8 cellular contexts compared by ENCODE assay signal in the genomic region with DNA sequence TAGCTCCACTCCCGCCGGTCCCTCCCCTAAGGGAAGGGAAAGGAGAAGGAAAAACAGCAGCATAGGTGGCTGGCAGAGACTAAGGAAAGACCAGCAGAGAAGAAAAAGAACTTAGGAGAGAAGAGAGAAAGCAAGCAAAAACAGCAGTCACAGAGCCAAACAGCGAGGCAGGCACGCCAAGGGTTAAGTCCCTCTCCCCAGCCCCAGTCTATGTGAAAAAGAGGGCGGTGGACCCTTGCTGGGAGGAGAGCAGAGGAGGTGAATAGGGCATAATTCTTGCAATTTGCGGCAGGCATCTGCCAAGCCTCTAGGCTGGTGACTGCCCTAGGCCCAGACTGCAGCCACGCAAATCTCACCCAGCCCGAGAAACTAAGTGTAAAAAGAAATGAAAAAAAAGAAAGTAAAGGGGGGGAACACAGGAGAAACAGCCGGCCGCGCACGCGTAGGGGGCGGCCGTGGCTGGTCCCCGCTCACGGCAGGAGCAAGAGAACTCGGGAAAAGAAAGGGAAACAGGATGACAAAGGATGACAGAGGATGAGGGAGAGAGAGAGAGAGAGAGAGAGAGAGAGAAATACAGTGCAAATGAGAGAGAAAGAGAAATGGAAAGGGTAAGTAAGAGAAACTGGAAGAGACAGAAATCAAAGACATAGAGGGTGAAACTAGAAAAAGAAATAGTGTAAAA. TPM values are rescaled to one million over a fixed set of nuclear protein-coding genes. Genes with fewer than 3 reads are reported as not detected.
DNase-seq lines count a peak whose midpoint lies in the region; ATAC-seq, FAIRE-seq and TF ChIP-seq lines count a peak whose summit lies in the region.

No MANE protein-coding gene starts in this region.

- CTCF ChIA-PET in IMR-90 (lab: Yijun Ruan, JAX), result interaction anchor here (0.6 kb wide), 1 partner anchor 17 kb away, joined by 5 read pairs; no protein-coding TSS in a partner anchor

- H3K9me3 ChIP-seq in IMR-90 (ENCODE audit: control insufficient read depth, insufficient read depth, low read length) (no peaks in the 10 kb centered on the region), mesenchymal stem cell (ENCODE audit: control insufficient read depth, low read length) (no peaks in the 10 kb centered on the region), aorta (ENCODE audit: control insufficient read depth, low read length) (no peaks in the 10 kb centered on the region)

- H3K23ac ChIP-seq in IMR-90 (ENCODE audit: low read depth, low read length) (no peak overlapping the region), mesenchymal stem cell (ENCODE audit: low read length in 2 of 2) (no peak overlapping the region)

- peak overlapping the region; percentile 73 to 84 (median 82) for H3K4me3 Mint-ChIP-seq in brain

- H3K4me2 ChIP-seq in IMR-90 (ENCODE audit: low read depth, low read length) (peak overlapping the region; percentile 81), mesenchymal stem cell (ENCODE audit: low read length, poor library complexity, severe bottlenecking) (peak overlapping the region; percentile 49)

- no peaks in the 10 kb centered on the region for H3K4me1 ChIP-seq in IMR-90 (ENCODE audit: control insufficient read depth, insufficient read depth, low read length)
- H3K4me1 ChIP-seq in mesenchymal stem cell (ENCODE audit: control insufficient read depth, insufficient read depth, low read depth, low read length), result no peaks in the 10 kb centered on the region
- no peaks in the 10 kb centered on the region for H3K4me1 ChIP-seq in aorta (ENCODE audit: control insufficient read depth in 1 of 2, insufficient read depth in 2 of 2, low read length in 2 of 2)

- TF ChIP-seq RAD21 in IMR-90 (IDR thresholded peaks at IDR 0.05; ENCODE audit: low read length), result no peak

- H2AK5ac ChIP-seq in IMR-90 (ENCODE audit: low read depth, low read length), result no peak overlapping the region
- no peak overlapping the region for H2AK5ac ChIP-seq in mesenchymal stem cell (ENCODE audit: low read length, severe bottlenecking)

- H3K27ac ChIP-seq in IMR-90 (ENCODE audit: insufficient read depth, low read length), result peak overlapping the region; percentile 5; the same call in 1 of the 2 replicates
- H3K27ac ChIP-seq in mesenchymal stem cell (ENCODE audit: low read length, poor library complexity, severe bottlenecking), result peak overlapping the region; percentile 97
- peak overlapping the region in 1 of 2 donors; percentile 44 for H3K27ac ChIP-seq in aorta (ENCODE audit: low read depth in 1 of 2, low read length in 2 of 2)

- H3K27me3 ChIP-seq in IMR-90 (ENCODE audit: control insufficient read depth, insufficient read depth, low read length), result no peaks in the 10 kb centered on the region
- peaks cover 0 to 19% of the 10 kb centered on the region in 2 experiments for H3K27me3 ChIP-seq in mesenchymal stem cell (ENCODE audit: control insufficient read depth in 1 of 2, insufficient read depth in 1 of 2, low read length in 2 of 2)
- no peaks in the 10 kb centered on the region for H3K27me3 ChIP-seq in aorta (ENCODE audit: control insufficient read depth in 1 of 2, insufficient read depth in 2 of 2, low read length in 1 of 2)

- H3K27ac Mint-ChIP-seq in brain, result peak overlapping the region; percentile 49 to 96 (median 91)

- H2BK5ac ChIP-seq in IMR-90 (ENCODE audit: low read depth, low read length, poor library complexity, severe bottlenecking) (no peak overlapping the region), mesenchymal stem cell (ENCODE audit: low read depth, low read length, poor library complexity, severe bottlenecking) (no peak overlapping the region)

- H3K36me3 Mint-ChIP-seq in brain, result no peaks in the 10 kb centered on the region

- H4K8ac ChIP-seq in IMR-90 (ENCODE audit: low read depth in 2 of 2, low read length in 2 of 2), result peak overlapping the region in 1 of 2 experiments; percentile 59; a peak in 2 of 4 replicates
- H4K8ac ChIP-seq in mesenchymal stem cell (ENCODE audit: low read length), result peak overlapping the region; percentile 95

- H3K36me3 ChIP-seq in IMR-90 (ENCODE audit: control insufficient read depth, insufficient read depth, low read length) (no peaks in the 10 kb centered on the region), mesenchymal stem cell (ENCODE audit: control insufficient read depth in 1 of 2, insufficient read depth in 2 of 2, low read depth in 1 of 2, low read length in 2 of 2) (no peaks in the 10 kb centered on the region), aorta (ENCODE audit: control insufficient read depth in 1 of 2, insufficient read depth in 2 of 2, low read length in 1 of 2) (no peaks in the 10 kb centered on the region)

- H4K91ac ChIP-seq in IMR-90 (ENCODE audit: insufficient read depth, low read depth, low read length), result no peak overlapping the region
- H4K91ac ChIP-seq in mesenchymal stem cell (ENCODE audit: low read length), result peak overlapping the region; percentile 39

- peak overlapping the region; percentile 60 for H3K9ac ChIP-seq in IMR-90 (ENCODE audit: low read depth, low read length)
- peak overlapping the region; percentile 81 for H3K9ac ChIP-seq in mesenchymal stem cell (ENCODE audit: low read length)

- ATAC-seq in IMR-90 (ENCODE audit: low read depth) (peak; percentile 72), aorta (ENCODE audit: low FRiP score) (peak; percentile 52), HG02840 (IDR thresholded peaks at IDR 0.05; ENCODE audit: low FRiP score, unreplicated experiment) (no peak)

- H3K79me1 ChIP-seq in IMR-90 (ENCODE audit: low read depth in 1 of 2, low read length in 2 of 2), result no peaks in the 10 kb centered on the region
- H3K79me1 ChIP-seq in mesenchymal stem cell (replicated peaks; ENCODE audit: low read length, poor library complexity, severe bottlenecking), result no peaks in the 10 kb centered on the region

- H2AFZ ChIP-seq in IMR-90 (replicated peaks; ENCODE audit: low read length, poor library complexity), result peak overlapping the region; percentile 91
- peak overlapping the region; percentile 85 for H2AFZ ChIP-seq in mesenchymal stem cell (ENCODE audit: low read depth, low read length)

- TF ChIP-seq CTCF in IMR-90 (conservative IDR thresholded peaks at IDR 0.05; ENCODE audit: low read depth, low read length), result no peak
- TF ChIP-seq CTCF in brain (conservative IDR thresholded peaks at IDR 0.05), result no peak

- H3K4ac ChIP-seq in IMR-90 (ENCODE audit: low read depth, low read length), result peak overlapping the region; percentile 32; the same call in 1 of the 2 replicates
- peak overlapping the region in 1 of 2 experiments; percentile 26 for H3K4ac ChIP-seq in mesenchymal stem cell (ENCODE audit: low read depth in 1 of 2, low read length in 2 of 2)

- H3K9me1 ChIP-seq in IMR-90 (ENCODE audit: insufficient read depth, low read length), result no peaks in the 10 kb centered on the region

- POLR2A ChIA-PET in IMR-90 (lab: Charles Lee; ENCODE audit: unreplicated experiment), result no interaction called here

- H3K27me3 Mint-ChIP-seq in brain, result peaks cover 11% of the 10 kb centered on the region

- in situ Hi-C loops in IMR-90 (cut with MboI; ENCODE audit: low sequenced_read_pairs), result loop anchor here (25.0 kb wide), 1 partner anchor 118 kb away; a partner anchor contains a TSS

- no TSS peak for BruUV-seq in IMR-90 (replicated peaks; lab: Mats Ljungman, UMichigan)

- no peak for TF ChIP-seq POLR2A in IMR-90 (IDR thresholded peaks at IDR 0.05; ENCODE audit: low read depth, low read length)
- TF ChIP-seq POLR2A in H54 (IDR thresholded peaks at IDR 0.05; ENCODE audit: low read depth, low read length), result no peak

- intact Hi-C loops in IMR-90 (cut with micrococcal nuclease), result no loop called here
- intact Hi-C loops in aorta (cut with DNase I), result no loop called here

- H3K14ac ChIP-seq in IMR-90 (replicated peaks; ENCODE audit: low read depth, low read length) (no peak overlapping the region; the same call in 1 of the 2 replicates), mesenchymal stem cell (ENCODE audit: low read length in 2 of 2) (no peak overlapping the region)

- no peaks in the 10 kb centered on the region for H3K9me3 Mint-ChIP-seq in brain

- no peaks in the 10 kb centered on the region for H4K20me1 ChIP-seq in IMR-90 (ENCODE audit: insufficient read depth, low read length)

- H2BK20ac ChIP-seq in IMR-90 (ENCODE audit: low read depth, low read length), result no peak overlapping the region

- WGBS in IMR-90 (ENCODE audit: extremely low coverage in 2 of 2, insufficient read length in 1 of 2), 2 experiments, result 11% methylated on average over 7 of the region's 18 CpGs; no CpG with 5 or more reads in 1 of the 2 experiments
- 2% methylated on average over 18 of the region's 18 CpGs for WGBS in mesenchymal stem cell
- 1 to 8% methylated on average over 18 of the region's 18 CpGs for WGBS in aorta, 2 donors

- peak overlapping the region; percentile 0 for H2AK9ac ChIP-seq in IMR-90 (replicated peaks; ENCODE audit: low read depth, low read length, poor library complexity)

- H3K4me3 ChIP-seq in IMR-90 (ENCODE audit: insufficient read depth, low read depth, low read length), result peak overlapping the region; percentile 15
- peak overlapping the region in 1 of 2 experiments; percentile 62 for H3K4me3 ChIP-seq in mesenchymal stem cell (ENCODE audit: insufficient read depth in 1 of 2, low read depth in 1 of 2, low read length in 2 of 2)
- peak overlapping the region; percentile 20 to 69 for H3K4me3 ChIP-seq in aorta (ENCODE audit: low read length in 2 of 2)

- H3K56ac ChIP-seq in IMR-90 (ENCODE audit: extremely low read depth, insufficient read depth, low read length), result no peak overlapping the region

- H2BK12ac ChIP-seq in mesenchymal stem cell (ENCODE audit: low read length in 2 of 2), result peak overlapping the region in 1 of 2 experiments; percentile 66

- no peak overlapping the region for H2BK15ac ChIP-seq in IMR-90 (ENCODE audit: low read depth, low read length)
- H2BK15ac ChIP-seq in mesenchymal stem cell (ENCODE audit: low read depth, poor library complexity, severe bottlenecking), result no peak overlapping the region

- peak overlapping the region; percentile 75; the same call in 1 of the 2 replicates for H4K5ac ChIP-seq in IMR-90 (ENCODE audit: low read depth, low read length)

- dilution Hi-C loops in IMR-90 (cut with HindIII; ENCODE audit: low sequenced_read_pairs, unreplicated experiment), result no loop called here

- H3K18ac ChIP-seq in IMR-90 (ENCODE audit: low read depth, low read length), result 0 out of 2 replicates have a peak overlapping the region, but pooled peaks have one; percentile 5
- peak overlapping the region in 1 of 2 experiments; percentile 12 for H3K18ac ChIP-seq in mesenchymal stem cell (ENCODE audit: low read depth in 1 of 2, low read length in 2 of 2)

- H2BK120ac ChIP-seq in IMR-90 (ENCODE audit: low read depth, low read length) (no peak overlapping the region; the same call in 1 of the 2 replicates), mesenchymal stem cell (ENCODE audit: low read depth, low read length) (no peak overlapping the region)

- no peak for FAIRE-seq in H54 (lab: Jason Lieb, UNC)

- DNase-seq in stimulated activated CD4-positive, alpha-beta T cell treated with anti-CD3 and anti-CD28 coated beads, Interleukin-2, amount 100 ng/mL, for 24 hours, result peak; percentile 13 to 17
- DNase-seq in stimulated activated CD4-positive, alpha-beta T cell treated with anti-CD3 and anti-CD28 coated beads, Interleukin-1b, Interleukin-23, amount 100 ng/mL, for 48 hours, result no peak
- DNase-seq in IMR-90, result peak; percentile 17
- peak; percentile 47 for DNase-seq in mesenchymal stem cell
- no peak for DNase-seq in aorta
- DNase-seq in H54 (ENCODE audit: insufficient read length, low spot score), result no peak

- peaks cover 33% of the 10 kb centered on the region for H3K4me1 Mint-ChIP-seq in brain

RNA-seq across cellular contexts. Expression of a gene that starts 48.6 kb away (rescaled TPM):
- not detected in 2 replicates for total RNA-seq in IMR-90 (2012; rRNA removed)
- not detected in 2 replicates for polyA plus RNA-seq in IMR-90 (2012; rRNA removed)
- polyA plus RNA-seq in IMR-90 (2012; cell fraction: cytosol; rRNA removed), result not detected in 2 replicates
- not detected in 2 replicates for polyA plus RNA-seq in IMR-90 (2012; cell fraction: nucleus; rRNA removed; ENCODE audit: low replicate concordance)
- polyA plus RNA-seq in brain (ENCODE audit: insufficient read depth, low read depth, low replicate concordance), result not detected
- polyA plus RNA-seq in mesenchymal stem cell (2013, experiment 1 of 2), result not detected
- not detected for polyA plus RNA-seq in mesenchymal stem cell (2013, experiment 2 of 2)
- not detected for total RNA-seq in aorta
- not detected for polyA plus RNA-seq in aorta

RNA-seq across cellular contexts. Expression of a gene that starts 50.6 kb away (rescaled TPM):
- total RNA-seq in IMR-90 (2012; rRNA removed), result not detected in 2 replicates
- polyA plus RNA-seq in IMR-90 (2012; rRNA removed), result not detected in 2 replicates
- not detected in 2 replicates for polyA plus RNA-seq in IMR-90 (2012; cell fraction: cytosol; rRNA removed)
- polyA plus RNA-seq in IMR-90 (2012; cell fraction: nucleus; rRNA removed; ENCODE audit: low replicate concordance), result not detected in 2 replicates
- polyA plus RNA-seq in brain (ENCODE audit: insufficient read depth, low read depth, low replicate concordance), result not detected
- not detected for polyA plus RNA-seq in mesenchymal stem cell (2013, experiment 1 of 2)
- polyA plus RNA-seq in mesenchymal stem cell (2013, experiment 2 of 2), result not detected
- not detected for total RNA-seq in aorta
- not detected for polyA plus RNA-seq in aorta

RNA-seq across cellular contexts. Expression of a gene that starts 56.5 kb away (rescaled TPM):
- under 0.01 and 0.18 TPM in 2 replicates for total RNA-seq in IMR-90 (2012; rRNA removed)
- 0.20 and 0.36 TPM in 2 replicates for polyA plus RNA-seq in IMR-90 (2012; rRNA removed)
- polyA plus RNA-seq in IMR-90 (2012; cell fraction: cytosol; rRNA removed), result 0.08 and 0.29 TPM in 2 replicates
- 0.83 and 0.95 TPM in 2 replicates for polyA plus RNA-seq in IMR-90 (2012; cell fraction: nucleus; rRNA removed; ENCODE audit: low replicate concordance)
- polyA plus RNA-seq in brain (ENCODE audit: insufficient read depth, low read depth, low replicate concordance), result 2.5 TPM
- polyA plus RNA-seq in mesenchymal stem cell (2013, experiment 1 of 2), result 0.22 TPM
- polyA plus RNA-seq in mesenchymal stem cell (2013, experiment 2 of 2), result 0.14 TPM
- 1 to 10 TPM; 2.2 to 3.5 TPM for total RNA-seq in aorta
- polyA plus RNA-seq in aorta, result 1 to 10 TPM; 1.3 to 2.1 TPM

Comparison
In these comparisons a context has a peak if more than half of its experiments do, and no peak if none do; other contexts are left out.
1. DNase-seq: peak in stimulated activated CD4-positive, alpha-beta T cell treated with anti-CD3 and anti-CD28 coated beads, Interleukin-2, amount 100 ng/mL, for 24 hours (2 of 2), IMR-90 (single experiment) and mesenchymal stem cell (single experiment); none in stimulated activated CD4-positive, alpha-beta T cell treated with anti-CD3 and anti-CD28 coated beads, Interleukin-1b, Interleukin-23, amount 100 ng/mL, for 48 hours (single experiment), aorta (0 of 2) and H54 (single experiment).